Comparison of ENCODE assay signal across 11 cellular contexts in genomic region chr5:142320851-142321560, GRCh38. TPM values are rescaled to one million over a fixed set of nuclear protein-coding genes. Genes with fewer than 3 reads are reported as not detected.
A peak's percentile ranks its signal among the peaks of the same experiment; 100 is the strongest.
DNase-seq lines count a peak whose midpoint lies in the region; FAIRE-seq and TF ChIP-seq lines count a peak whose summit lies in the region.
"Had no signal": no experiment of that assay in that cellular context is flagged by ENCODE, and none has a peak within 500 bp of the region (broad histone marks: within the 10 kb centered on the region; RNA-seq: fewer than 3 reads in every experiment).

No MANE protein-coding gene starts in this region.

- FAIRE-seq in keratinocyte (lab: Jason Lieb, UNC): peak; percentile 49
- FAIRE-seq: A204.1, bronchial epithelial cell, pancreas had no signal

- H3K4me1 ChIP-seq in keratinocyte (ENCODE audit: control insufficient read depth, extremely low read depth, insufficient read depth, low read length) (peaks cover 34% of the 10 kb centered on the region), tibial nerve (peaks cover 0 to 95% (median 41%) of the 10 kb centered on the region in 4 donors), vagina (peaks cover 65% of the 10 kb centered on the region)

- peak overlapping the region; percentile 38 for H3K27ac ChIP-seq in keratinocyte (ENCODE audit: control insufficient read depth, insufficient read depth, low read length)
- H3K27ac ChIP-seq in tibial nerve: peak overlapping the region in 3 of 4 donors; percentile 55 to 87 (median 61)
- H3K27ac ChIP-seq in vagina: no peak overlapping the region
- H3K27ac ChIP-seq: pancreas had no signal

- no peak overlapping the region for H2AFZ ChIP-seq in keratinocyte (ENCODE audit: control insufficient read depth, low read length)

- in situ Hi-C loops in astrocyte of the spinal cord (cut with HindIII; ENCODE audit: low sequenced_read_pairs): no loop called here

- H3K4me1 Mint-ChIP-seq in activated T-helper 2 cell treated with anti-CD3 and anti-CD28 coated beads, Interferon-gamma antibody, Interleukin-2, Interleukin-4, amounts not matched to agents 10 μg/mL and 5 μg/mL and 100 μg/mL, durations not matched to agents 14 hours and 24 hours and 36 hours (ENCODE audit: low read depth): peaks cover 37% of the 10 kb centered on the region

- no peaks in the 10 kb centered on the region for H3K27me3 ChIP-seq in keratinocyte (ENCODE audit: control insufficient read depth, extremely low read depth, insufficient read depth, low read length)
- no peaks in the 10 kb centered on the region for H3K27me3 ChIP-seq in tibial nerve
- no peaks in the 10 kb centered on the region for H3K27me3 ChIP-seq in vagina
- H3K27me3 ChIP-seq: pancreas had no signal

- H3K4me2 ChIP-seq in keratinocyte (ENCODE audit: control insufficient read depth, extremely low read depth, insufficient read depth, low read depth, low read length): peak overlapping the region; percentile 76

- dilution Hi-C loops in keratinocyte (cut with MboI; ENCODE audit: extremely low pct_ligation_motif_present, low sequenced_read_pairs): no loop called here

- TF ChIP-seq POLR2A in tibial nerve (IDR thresholded peaks at IDR 0.05) (no peak), vagina (IDR thresholded peaks at IDR 0.05) (no peak)

- H3K9ac ChIP-seq in keratinocyte (ENCODE audit: control insufficient read depth, extremely low read depth, insufficient read depth, low read length): peak overlapping the region; percentile 41

- H3K4me3 Mint-ChIP-seq in activated T-helper 2 cell treated with anti-CD3 and anti-CD28 coated beads, Interferon-gamma antibody, Interleukin-2, Interleukin-4, amounts not matched to agents 10 μg/mL and 5 μg/mL and 100 μg/mL, durations not matched to agents 14 hours and 24 hours and 36 hours (ENCODE audit: low read depth): no peak overlapping the region

- intact Hi-C loops in vagina (cut with DNase I): loop anchor here (5.0 kb wide), 1 partner anchor 336 kb away; no protein-coding TSS in a partner anchor
- intact Hi-C loops in activated T-helper 2 cell treated with anti-CD3 and anti-CD28 coated beads, Interferon-gamma antibody, Interleukin-2, Interleukin-4, amounts not matched to agents 10 μg/mL and 5 μg/mL and 100 μg/mL, durations not matched to agents 14 hours and 24 hours and 36 hours (cut with micrococcal nuclease): no loop called here

- H3K9me1 ChIP-seq in keratinocyte (ENCODE audit: control insufficient read depth, extremely low read depth, insufficient read depth, low read length): peaks cover 7% of the 10 kb centered on the region

- no peak for TF ChIP-seq EP300 in tibial nerve (IDR thresholded peaks at IDR 0.05)

- peaks cover 91% of the 10 kb centered on the region for H3K79me2 ChIP-seq in keratinocyte (ENCODE audit: control insufficient read depth, insufficient read depth, low read length)

- H3K27me3 Mint-ChIP-seq in activated T-helper 2 cell treated with anti-CD3 and anti-CD28 coated beads, Interferon-gamma antibody, Interleukin-2, Interleukin-4, amounts not matched to agents 10 μg/mL and 5 μg/mL and 100 μg/mL, durations not matched to agents 14 hours and 24 hours and 36 hours (ENCODE audit: low read depth): peaks cover 18% of the 10 kb centered on the region

- H4K20me1 ChIP-seq in keratinocyte (ENCODE audit: control insufficient read depth, extremely low read depth, insufficient read depth, low read length): peaks cover 46% of the 10 kb centered on the region

- no peaks in the 10 kb centered on the region for H3K9me3 Mint-ChIP-seq in activated T-helper 2 cell treated with anti-CD3 and anti-CD28 coated beads, Interferon-gamma antibody, Interleukin-2, Interleukin-4, amounts not matched to agents 10 μg/mL and 5 μg/mL and 100 μg/mL, durations not matched to agents 14 hours and 24 hours and 36 hours

- 46 to 55% methylated on average over 8 of the region's 8 CpGs for WGBS in tibial nerve, 2 donors

- DNase-seq in NCI-H2171 treated with DMSO at 0.1 percent for 48 hours (lab: John Stamatoyannopoulos, UW): peak; percentile 21
- DNase-seq in NCI-H2171 (lab: John Stamatoyannopoulos, UW): no peak
- DNase-seq in astrocyte of the spinal cord (ENCODE audit: low read depth, low spot score): peak; percentile 30
- DNase-seq in keratinocyte (ENCODE audit: low read depth, low spot score): no peak
- no peak for DNase-seq in tibial nerve (ENCODE audit: low spot score in 2 of 2)
- DNase-seq in vagina (ENCODE audit: extremely low spot score in 2 of 2): no peak
- no peak for DNase-seq in activated CD4-positive, CD25-positive, alpha-beta regulatory T cell treated with anti-CD3 and anti-CD28 coated beads, Interleukin-2, amount 50 U/mL, for 72 hours
- DNase-seq in activated T-helper 2 cell treated with anti-CD3 and anti-CD28 coated beads, Interferon-gamma antibody, Interleukin-2, Interleukin-4, amounts not matched to agents 10 μg/mL and 5 μg/mL and 100 μg/mL, durations not matched to agents 14 hours and 24 hours and 36 hours (ENCODE audit: low spot score): no peak
- DNase-seq: pancreas had no signal

- TF ChIP-seq CTCF in astrocyte of the spinal cord (IDR thresholded peaks at IDR 0.05; ENCODE audit: low read depth, low read length): no peak
- TF ChIP-seq CTCF in keratinocyte (optimal IDR thresholded peaks at IDR 0.05 in 1 of 3, IDR thresholded peaks at IDR 0.05 in 1 of 3, conservative IDR thresholded peaks at IDR 0.05 in 1 of 3; ENCODE audit: extremely low read depth in 1 of 3, insufficient read depth in 2 of 3, low read length in 3 of 3): no peak
- no peak for TF ChIP-seq CTCF in tibial nerve (IDR thresholded peaks at IDR 0.05)
- TF ChIP-seq CTCF in vagina (IDR thresholded peaks at IDR 0.05): no peak

- H3K27ac Mint-ChIP-seq in activated T-helper 2 cell treated with anti-CD3 and anti-CD28 coated beads, Interferon-gamma antibody, Interleukin-2, Interleukin-4, amounts not matched to agents 10 μg/mL and 5 μg/mL and 100 μg/mL, durations not matched to agents 14 hours and 24 hours and 36 hours: no peak overlapping the region

- H3K36me3 Mint-ChIP-seq in activated T-helper 2 cell treated with anti-CD3 and anti-CD28 coated beads, Interferon-gamma antibody, Interleukin-2, Interleukin-4, amounts not matched to agents 10 μg/mL and 5 μg/mL and 100 μg/mL, durations not matched to agents 14 hours and 24 hours and 36 hours (ENCODE audit: low read depth): no peaks in the 10 kb centered on the region

- H3K4me3 ChIP-seq in astrocyte of the spinal cord (ENCODE audit: low read depth, low read length) (peak overlapping the region; percentile 87), keratinocyte (ENCODE audit: control insufficient read depth in 2 of 3, extremely low read depth in 1 of 3, insufficient read depth in 2 of 3, low read depth in 1 of 3, low read length in 3 of 3) (peak overlapping the region in 2 of 3 experiments; percentile 39 to 65), tibial nerve (peak overlapping the region in 1 of 4 donors; percentile 1), vagina (no peak overlapping the region)

- H3K36me3 ChIP-seq in keratinocyte (ENCODE audit: control insufficient read depth in 2 of 2, extremely low read depth in 1 of 2, insufficient read depth in 2 of 2, low read length in 2 of 2): peaks cover 7 to 18% of the 10 kb centered on the region in 2 experiments
- H3K36me3 ChIP-seq in tibial nerve: no peaks in the 10 kb centered on the region
- H3K36me3 ChIP-seq in vagina: no peaks in the 10 kb centered on the region
- H3K36me3 ChIP-seq: pancreas had no signal

- H3K9me3 ChIP-seq in keratinocyte (ENCODE audit: control insufficient read depth, low read depth, low read length): no peaks in the 10 kb centered on the region
- H3K9me3 ChIP-seq in tibial nerve: no peaks in the 10 kb centered on the region
- no peaks in the 10 kb centered on the region for H3K9me3 ChIP-seq in vagina
- H3K9me3 ChIP-seq: pancreas had no signal

RNA-seq across cellular contexts. Expression of gene SPRY4, which starts 3.8 kb away (rescaled TPM):
- 8.4 to 12.3 TPM (median 10.2 TPM) in 3 replicates for polyA plus RNA-seq in keratinocyte
- polyA plus RNA-seq in keratinocyte (2011; ENCODE audit: low read depth): 2.0 TPM
- polyA plus RNA-seq in keratinocyte (2011; cell fraction: cytosol; rRNA removed): 7.5 and 8.4 TPM in 2 replicates
- polyA plus RNA-seq in keratinocyte (2011; cell fraction: nucleus; rRNA removed): 37.1 and 45.6 TPM in 2 replicates
- polyA plus RNA-seq in keratinocyte (2012; ENCODE audit: low replicate concordance): 5.2 and 14.7 TPM in 2 replicates
- polyA minus RNA-seq in keratinocyte: 12.3 to 54.5 TPM (median 21.9 TPM) in 3 replicates
- polyA minus RNA-seq in keratinocyte (2011; cell fraction: cytosol; rRNA and poly(A)+ RNA removed): 11.9 TPM
- polyA minus RNA-seq in keratinocyte (2011; cell fraction: nucleus; rRNA and poly(A)+ RNA removed): 23.4 and 30.3 TPM in 2 replicates
- total RNA-seq in tibial nerve: 10 to 100 TPM in 3 of 4 donors, 1 to 10 TPM in 1; 5.1 to 30.9 (median 17.9) TPM
- total RNA-seq in vagina: 13.5 TPM
- total RNA-seq in activated T-helper 2 cell treated with anti-CD3 and anti-CD28 coated beads, Interferon-gamma antibody, Interleukin-2, Interleukin-4, amounts not matched to agents 10 μg/mL and 5 μg/mL and 100 μg/mL, durations not matched to agents 14 hours and 24 hours and 36 hours: 0.64 TPM in 2 replicates

Comparison
In these comparisons a context has a peak if more than half of its experiments do, and no peak if none do; other contexts are left out.
1. DNase-seq: peak in NCI-H2171 treated with DMSO at 0.1 percent for 48 hours (single experiment) and astrocyte of the spinal cord (single experiment); none in NCI-H2171 (single experiment), keratinocyte (single experiment), tibial nerve (0 of 2), vagina (0 of 2), activated CD4-positive, CD25-positive, alpha-beta regulatory T cell treated with anti-CD3 and anti-CD28 coated beads, Interleukin-2, amount 50 U/mL, for 72 hours (single experiment) and activated T-helper 2 cell treated with anti-CD3 and anti-CD28 coated beads, Interferon-gamma antibody, Interleukin-2, Interleukin-4, amounts not matched to agents 10 μg/mL and 5 μg/mL and 100 μg/mL, durations not matched to agents 14 hours and 24 hours and 36 hours (single experiment).
2. H3K4me3 ChIP-seq: peak in astrocyte of the spinal cord (single experiment) and keratinocyte (2 of 3); none in vagina (0 of 2).